ENCODE assay signal across 11 cellular contexts in genomic region chr1:85494957-85495266, GRCh38. TPM values are rescaled to one million over a fixed set of nuclear protein-coding genes. Genes with fewer than 3 reads are reported as not detected.
DNase-seq lines count a peak whose midpoint lies in the region; ATAC-seq and TF ChIP-seq lines count a peak whose summit lies in the region.
"Had no signal": no experiment of that assay in that cellular context is flagged by ENCODE, and none has a peak within 500 bp of the region (broad histone marks: within the 10 kb centered on the region; RNA-seq: fewer than 3 reads in every experiment).

No MANE protein-coding gene starts in this region.

- no peak overlapping the region for H3K9ac ChIP-seq in Karpas-422 (ENCODE audit: low read length)

- H3K9me2 ChIP-seq in Karpas-422 (replicated peaks; ENCODE audit: insufficient read depth, low read length), result no peaks in the 10 kb centered on the region

- DNase-seq in Karpas-422 (no peak), cerebellar cortex (ENCODE audit: low spot score) (peak; percentile 50), myocyte (ENCODE audit: low read depth) (peak; percentile 49), posterior cingulate gyrus (no peak), posterior vena cava (ENCODE audit: low spot score) (no peak)
- DNase-seq: NCI-H774; stimulated activated CD4-positive, alpha-beta T cell treated with anti-CD3 and anti-CD28 coated beads, Interleukin-12 subunit alpha, Interleukin-12 subunit beta, amount 100 ng/mL, for 4 hours had no signal

- no peaks in the 10 kb centered on the region for H3K79me2 ChIP-seq in Karpas-422 (ENCODE audit: low read length)

- no peaks in the 10 kb centered on the region for H4K20me1 ChIP-seq in Karpas-422 (ENCODE audit: insufficient read depth, low read depth, low read length)

- H3K4me2 ChIP-seq in Karpas-422 (ENCODE audit: low read depth, low read length, poor library complexity, severe bottlenecking), result peak overlapping the region; percentile 18

- H3K9me3 ChIP-seq in Karpas-422 (ENCODE audit: low read length), result no peaks in the 10 kb centered on the region

- ATAC-seq in HG03159 (IDR thresholded peaks at IDR 0.05; ENCODE audit: unreplicated experiment) (no peak), GM21619 (IDR thresholded peaks at IDR 0.05; ENCODE audit: unreplicated experiment) (no peak)
- ATAC-seq: activated CD4-positive, CD25-positive, alpha-beta regulatory T cell treated with anti-CD3 and anti-CD28 coated beads, Interleukin-2, amount 50 U/mL, for 24 hours had no signal

- TF ChIP-seq CTCF in C4-2B (conservative IDR thresholded peaks at IDR 0.05), result peak; percentile 42

- intact Hi-C loops in posterior cingulate gyrus (cut with DNase I), result no loop called here
- intact Hi-C loops in posterior vena cava (cut with DNase I), result no loop called here

- no peaks in the 10 kb centered on the region for H3K36me3 ChIP-seq in Karpas-422 (ENCODE audit: insufficient read depth, low read length)

- peaks cover 28% of the 10 kb centered on the region for H3K4me1 ChIP-seq in Karpas-422 (ENCODE audit: low read length)

- H3K27me3 ChIP-seq in Karpas-422 (ENCODE audit: low read length), result no peaks in the 10 kb centered on the region

- H3K4me3 ChIP-seq in Karpas-422 (ENCODE audit: low read length), result no peak overlapping the region

- H3K27ac ChIP-seq in C4-2B (no peak overlapping the region), Karpas-422 (ENCODE audit: low read length) (no peak overlapping the region)

- no peak overlapping the region for H2AFZ ChIP-seq in Karpas-422 (ENCODE audit: low read length)

RNA-seq across cellular contexts. Expression of gene DDAH1, which starts 30.0 kb away (rescaled TPM):
- 0.15 TPM in 1 of 2 replicates, not detected in the other for total RNA-seq in Karpas-422 (2014; rRNA removed; shearing (Covaris generic); ENCODE audit: low replicate concordance)
- total RNA-seq in myocyte (16.3 and 18.1 TPM in 2 replicates), posterior vena cava (10 to 100 TPM; 31.8 to 46.1 TPM)
- polyA plus RNA-seq in myocyte (2012), result 37.5 TPM

Comparison
In these comparisons a context has a peak if more than half of its experiments do, and no peak if none do; other contexts are left out.
1. DNase-seq: peak in cerebellar cortex (single experiment) and myocyte (single experiment); none in Karpas-422 (single experiment), posterior cingulate gyrus (0 of 10) and posterior vena cava (single experiment).
2. RNA of gene DDAH1, which starts 30.0 kb away (total RNA-seq): 31.8 to 46.1 TPM in posterior vena cava and 16.3 to 18.1 TPM in myocyte; 0.15 TPM in Karpas-422; every median in the first group is over 10 times any median in the second.